In the genomic region with DNA sequence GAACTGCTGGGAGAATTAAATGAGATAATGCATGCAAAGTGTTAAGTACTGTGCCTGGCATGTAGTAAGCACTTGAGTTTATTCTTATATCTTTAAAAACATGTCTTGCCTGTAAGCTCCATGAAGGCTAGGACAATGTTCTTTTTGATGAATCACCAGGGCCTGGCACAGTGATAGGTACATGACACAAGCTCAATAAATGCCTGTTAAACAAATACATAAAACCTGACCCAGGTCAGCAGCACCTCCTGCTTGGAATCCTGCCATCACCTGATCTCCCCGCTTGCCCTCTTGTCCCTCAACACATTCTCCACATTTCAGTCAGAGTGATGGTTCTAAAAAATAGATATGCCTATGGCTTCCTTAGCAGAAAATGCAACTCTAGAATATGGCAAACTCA, we compare ENCODE assay signal across 25 cellular contexts.
DNase-seq lines count a peak whose midpoint lies in the region; ATAC-seq and TF ChIP-seq lines count a peak whose summit lies in the region.
"Had no signal": no experiment of that assay in that cellular context is flagged by ENCODE, and none has a peak within 500 bp of the region (broad histone marks: within the 10 kb centered on the region; RNA-seq: fewer than 3 reads in every experiment).

No MANE protein-coding gene starts in this region.

- no peak overlapping the region for H3K4me3 ChIP-seq in RWPE2 (ENCODE audit: severe bottlenecking)
- H3K4me3 ChIP-seq: dorsolateral prefrontal cortex, gastrocnemius medialis, HAP-1, MG63, thyroid gland had no signal

- H3K4me1 ChIP-seq in RWPE2 (ENCODE audit: insufficient read depth, poor library complexity, severe bottlenecking) (peaks cover 25% of the 10 kb centered on the region), foreskin keratinocyte (peaks cover 12% of the 10 kb centered on the region)
- H3K4me1 ChIP-seq: HAP-1 had no signal

- DNase-seq in HT1080 (ENCODE audit: low read depth) (peak; percentile 56), RWPE2 (ENCODE audit: low spot score) (no peak), foreskin keratinocyte (peak in 1 of 2 donors; percentile 44), renal cortical epithelial cell (ENCODE audit: low read depth) (peak; percentile 79), retina (no peak)
- no peak for DNase-seq in activated CD4-positive, CD25-positive, alpha-beta regulatory T cell treated with anti-CD3 and anti-CD28 coated beads, Interleukin-2, amount 50 U/mL, for 72 hours
- DNase-seq: activated CD4-positive, alpha-beta memory T cell treated with anti-CD3 and anti-CD28 coated beads for 36 hours; activated gamma-delta T cell treated with Interleukin-2 at 50 U/mL for 16 hours; activated T-cell treated with anti-CD3 and anti-CD28 coated beads for 4 hours; CD4-positive, alpha-beta memory T cell; dorsolateral prefrontal cortex; gastrocnemius medialis; kidney glomerular epithelial cell; MG63; NCI-H1436; NCI-H2171; NCI-H526 treated with DMSO at 0.1 percent for 48 hours; nephron progenitor cell; OCI-M1; stimulated activated CD4-positive, alpha-beta T cell treated with anti-CD3 and anti-CD28 coated beads, Interleukin-2, amount 100 ng/mL, for 24 hours; stimulated activated naive CD4-positive, alpha-beta T cell treated with Interleukin-2 at 50 U/mL for 16 hours; thyroid gland had no signal

- no peaks in the 10 kb centered on the region for H3K36me3 ChIP-seq in RWPE2 (ENCODE audit: low read depth)
- H3K36me3 ChIP-seq: gastrocnemius medialis, HAP-1, MG63, thyroid gland had no signal

- ATAC-seq in RWPE2 (ENCODE audit: low read depth) (peak; percentile 71), foreskin keratinocyte (peak; percentile 13), SK-N-SH treated with all-trans-retinoic acid at 6 μM for 48 hours (no peak)
- ATAC-seq: gastrocnemius medialis, WTC11 had no signal

- TF ChIP-seq CTCF in RWPE2 (IDR thresholded peaks at IDR 0.05; ENCODE audit: poor library complexity, severe bottlenecking) (no peak), foreskin keratinocyte (conservative IDR thresholded peaks at IDR 0.05) (no peak)

- H3K27ac ChIP-seq in RWPE2 (ENCODE audit: poor library complexity, severe bottlenecking) (no peak overlapping the region), foreskin keratinocyte (no peak overlapping the region)
- H3K27ac ChIP-seq: dorsolateral prefrontal cortex, gastrocnemius medialis, thyroid gland had no signal

- H3K27me3 ChIP-seq in RWPE2 (ENCODE audit: insufficient read depth, poor library complexity, severe bottlenecking) (no peaks in the 10 kb centered on the region), foreskin keratinocyte (no peaks in the 10 kb centered on the region)
- H3K27me3 ChIP-seq: dorsolateral prefrontal cortex, gastrocnemius medialis, MG63, thyroid gland had no signal

- no peaks in the 10 kb centered on the region for H3K9me3 ChIP-seq in RWPE2 (ENCODE audit: severe bottlenecking)
- H3K9me3 ChIP-seq: gastrocnemius medialis, HAP-1, MG63, thyroid gland had no signal

TF ChIP-seq in SK-N-SH treated with all-trans-retinoic acid at 6 μM for 48 hours, 23 proteins besides CTCF, POLR2A, EP300 and RAD21:
- TF ChIP-seq SNAI2 (CRISPR knock-in tag; IDR thresholded peaks at IDR 0.05) (no peak), ZNF8 (CRISPR knock-in tag; IDR thresholded peaks at IDR 0.05) (no peak), ZFP3 (CRISPR knock-in tag; IDR thresholded peaks at IDR 0.05) (no peak), ZFP30 (CRISPR knock-in tag; IDR thresholded peaks at IDR 0.05) (no peak), TOX (CRISPR knock-in tag; IDR thresholded peaks at IDR 0.05; ENCODE audit: borderline replicate concordance) (no peak), ESRRG (CRISPR knock-in tag; IDR thresholded peaks at IDR 0.05) (no peak), ARNTL (CRISPR knock-in tag; IDR thresholded peaks at IDR 0.05; ENCODE audit: borderline replicate concordance, low read depth) (no peak), ZNF565 (CRISPR knock-in tag; conservative IDR thresholded peaks at IDR 0.05; ENCODE audit: low read depth) (no peak), ISL1 (CRISPR knock-in tag; IDR thresholded peaks at IDR 0.05) (no peak), RARB (CRISPR knock-in tag; IDR thresholded peaks at IDR 0.05) (no peak)
- TF ChIP-seq, protein P1, sequence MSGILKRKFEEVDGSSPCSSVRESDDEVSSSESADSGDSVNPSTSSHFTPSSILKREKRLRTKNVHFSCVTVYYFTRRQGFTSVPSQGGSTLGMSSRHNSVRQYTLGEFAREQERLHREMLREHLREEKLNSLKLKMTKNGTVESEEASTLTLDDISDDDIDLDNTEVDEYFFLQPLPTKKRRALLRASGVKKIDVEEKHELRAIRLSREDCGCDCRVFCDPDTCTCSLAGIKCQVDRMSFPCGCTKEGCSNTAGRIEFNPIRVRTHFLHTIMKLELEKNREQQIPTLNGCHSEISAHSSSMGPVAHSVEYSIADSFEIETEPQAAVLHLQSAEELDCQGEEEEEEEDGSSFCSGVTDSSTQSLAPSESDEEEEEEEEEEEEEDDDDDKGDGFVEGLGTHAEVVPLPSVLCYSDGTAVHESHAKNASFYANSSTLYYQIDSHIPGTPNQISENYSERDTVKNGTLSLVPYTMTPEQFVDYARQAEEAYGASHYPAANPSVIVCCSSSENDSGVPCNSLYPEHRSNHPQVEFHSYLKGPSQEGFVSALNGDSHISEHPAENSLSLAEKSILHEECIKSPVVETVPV (CRISPR knock-in tag; IDR thresholded peaks at IDR 0.05), result no peak
- TF ChIP-seq, protein P2, sequence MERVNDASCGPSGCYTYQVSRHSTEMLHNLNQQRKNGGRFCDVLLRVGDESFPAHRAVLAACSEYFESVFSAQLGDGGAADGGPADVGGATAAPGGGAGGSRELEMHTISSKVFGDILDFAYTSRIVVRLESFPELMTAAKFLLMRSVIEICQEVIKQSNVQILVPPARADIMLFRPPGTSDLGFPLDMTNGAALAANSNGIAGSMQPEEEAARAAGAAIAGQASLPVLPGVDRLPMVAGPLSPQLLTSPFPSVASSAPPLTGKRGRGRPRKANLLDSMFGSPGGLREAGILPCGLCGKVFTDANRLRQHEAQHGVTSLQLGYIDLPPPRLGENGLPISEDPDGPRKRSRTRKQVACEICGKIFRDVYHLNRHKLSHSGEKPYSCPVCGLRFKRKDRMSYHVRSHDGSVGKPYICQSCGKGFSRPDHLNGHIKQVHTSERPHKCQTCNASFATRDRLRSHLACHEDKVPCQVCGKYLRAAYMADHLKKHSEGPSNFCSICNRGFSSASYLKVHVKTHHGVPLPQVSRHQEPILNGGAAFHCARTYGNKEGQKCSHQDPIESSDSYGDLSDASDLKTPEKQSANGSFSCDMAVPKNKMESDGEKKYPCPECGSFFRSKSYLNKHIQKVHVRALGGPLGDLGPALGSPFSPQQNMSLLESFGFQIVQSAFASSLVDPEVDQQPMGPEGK (CRISPR knock-in tag; IDR thresholded peaks at IDR 0.05; ENCODE audit: borderline replicate concordance), result no peak

Comparison
In these comparisons a context has a peak if more than half of its experiments do, and no peak if none do; other contexts are left out.
1. DNase-seq: peak in HT1080 (single experiment) and renal cortical epithelial cell (single experiment); none in RWPE2 (single experiment), retina (single experiment) and activated CD4-positive, CD25-positive, alpha-beta regulatory T cell treated with anti-CD3 and anti-CD28 coated beads, Interleukin-2, amount 50 U/mL, for 72 hours (single experiment).